2 cellular contexts compared by ENCODE assay signal in the genomic region with DNA sequence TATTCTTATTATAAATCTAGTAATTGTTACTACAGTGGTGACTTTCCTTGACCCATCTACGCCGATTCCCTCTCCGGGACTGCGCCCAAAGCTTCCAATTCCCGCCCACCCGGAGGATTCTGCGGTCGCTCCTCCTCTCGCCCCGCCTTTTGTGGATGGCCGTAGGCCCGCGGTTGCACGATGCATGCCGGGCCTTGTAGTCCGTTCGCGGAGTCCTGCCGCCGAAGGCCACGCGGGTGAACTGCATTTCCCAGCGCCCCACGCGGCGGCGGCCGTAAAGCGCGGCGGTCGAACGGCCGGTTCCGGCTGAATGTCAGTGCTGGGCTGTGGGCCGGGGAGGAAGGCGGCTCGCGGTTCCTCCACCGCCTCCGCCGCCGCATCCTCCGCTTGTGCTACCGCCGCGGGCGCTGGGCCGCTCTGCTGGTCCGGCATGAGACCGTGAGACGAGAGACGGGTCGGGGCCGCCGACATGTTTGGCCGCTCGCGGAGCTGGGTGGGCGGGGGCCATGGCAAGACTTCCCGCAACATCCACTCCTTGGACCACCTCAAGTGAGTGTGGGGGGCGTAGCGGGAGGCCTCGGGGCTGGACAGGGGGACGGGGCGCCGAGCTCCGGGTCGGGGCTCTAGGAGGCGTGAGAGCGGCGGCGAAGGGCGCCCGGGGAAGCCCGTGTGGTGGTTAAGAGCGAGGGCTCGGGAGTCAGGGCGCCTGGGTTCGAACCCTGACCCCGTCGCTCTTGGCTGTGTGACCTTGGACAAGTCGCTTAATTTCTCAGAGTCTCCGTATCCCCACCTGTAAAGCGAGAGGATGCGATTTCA.
TF ChIP-seq lines count a peak whose summit lies in the region.

A gene with protein sequence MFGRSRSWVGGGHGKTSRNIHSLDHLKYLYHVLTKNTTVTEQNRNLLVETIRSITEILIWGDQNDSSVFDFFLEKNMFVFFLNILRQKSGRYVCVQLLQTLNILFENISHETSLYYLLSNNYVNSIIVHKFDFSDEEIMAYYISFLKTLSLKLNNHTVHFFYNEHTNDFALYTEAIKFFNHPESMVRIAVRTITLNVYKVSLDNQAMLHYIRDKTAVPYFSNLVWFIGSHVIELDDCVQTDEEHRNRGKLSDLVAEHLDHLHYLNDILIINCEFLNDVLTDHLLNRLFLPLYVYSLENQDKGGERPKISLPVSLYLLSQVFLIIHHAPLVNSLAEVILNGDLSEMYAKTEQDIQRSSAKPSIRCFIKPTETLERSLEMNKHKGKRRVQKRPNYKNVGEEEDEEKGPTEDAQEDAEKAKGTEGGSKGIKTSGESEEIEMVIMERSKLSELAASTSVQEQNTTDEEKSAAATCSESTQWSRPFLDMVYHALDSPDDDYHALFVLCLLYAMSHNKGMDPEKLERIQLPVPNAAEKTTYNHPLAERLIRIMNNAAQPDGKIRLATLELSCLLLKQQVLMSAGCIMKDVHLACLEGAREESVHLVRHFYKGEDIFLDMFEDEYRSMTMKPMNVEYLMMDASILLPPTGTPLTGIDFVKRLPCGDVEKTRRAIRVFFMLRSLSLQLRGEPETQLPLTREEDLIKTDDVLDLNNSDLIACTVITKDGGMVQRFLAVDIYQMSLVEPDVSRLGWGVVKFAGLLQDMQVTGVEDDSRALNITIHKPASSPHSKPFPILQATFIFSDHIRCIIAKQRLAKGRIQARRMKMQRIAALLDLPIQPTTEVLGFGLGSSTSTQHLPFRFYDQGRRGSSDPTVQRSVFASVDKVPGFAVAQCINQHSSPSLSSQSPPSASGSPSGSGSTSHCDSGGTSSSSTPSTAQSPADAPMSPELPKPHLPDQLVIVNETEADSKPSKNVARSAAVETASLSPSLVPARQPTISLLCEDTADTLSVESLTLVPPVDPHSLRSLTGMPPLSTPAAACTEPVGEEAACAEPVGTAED (plus strand): TSS at position 316 of the 816 bp plus-strand sequence. CDS start 154 bp downstream, at position 470.

TF ChIP-seq in HCT116, 20 proteins besides CTCF, POLR2A, EP300 and RAD21 (continued from another document):
- TF ChIP-seq REST (IDR thresholded peaks at IDR 0.05; ENCODE audit: low read depth): no peak
- TF ChIP-seq ELF1 (IDR thresholded peaks at IDR 0.05; ENCODE audit: borderline replicate concordance, low read depth): no peak; the same call in 1 of the 2 replicates
- TF ChIP-seq EGR1 (IDR thresholded peaks at IDR 0.05; ENCODE audit: low read depth): peak; percentile 69
- TF ChIP-seq CBX3 (IDR thresholded peaks at IDR 0.05; ENCODE audit: low read depth): peak; percentile 88; the same call in 1 of the 2 replicates
- no peak for TF ChIP-seq EZH2 (IDR thresholded peaks at IDR 0.05)
- peak; percentile 72 for TF ChIP-seq ZBTB33 (IDR thresholded peaks at IDR 0.05; ENCODE audit: extremely low read depth, insufficient replicate concordance, low read length)
- TF ChIP-seq EZH2phosphoT487 (IDR thresholded peaks at IDR 0.05; ENCODE audit: borderline replicate concordance): no peak
- no peak for TF ChIP-seq JUND (IDR thresholded peaks at IDR 0.05)
- no peak for TF ChIP-seq FOSL1 (IDR thresholded peaks at IDR 0.05; ENCODE audit: low read depth)
- no peak for TF ChIP-seq ATF3 (IDR thresholded peaks at IDR 0.05)
- TF ChIP-seq SRF (IDR thresholded peaks at IDR 0.05; ENCODE audit: low read depth): peak; percentile 84
- TF ChIP-seq TCF7L2 (IDR thresholded peaks at IDR 0.05; ENCODE audit: borderline replicate concordance, extremely low read depth, insufficient read depth, insufficient read length): no peak
- TF ChIP-seq SP1 (IDR thresholded peaks at IDR 0.05; ENCODE audit: low read depth): peak; percentile 89
- peak; percentile 33; the same call in 1 of the 2 replicates for TF ChIP-seq ZFX (IDR thresholded peaks at IDR 0.05)
- peak; percentile 85 for TF ChIP-seq YY1 (IDR thresholded peaks at IDR 0.05; ENCODE audit: extremely low read depth, insufficient replicate concordance, low read depth, low read length)
- peak; percentile 95 for TF ChIP-seq SIN3A (IDR thresholded peaks at IDR 0.05; ENCODE audit: low read depth)
- no peak for TF ChIP-seq ZNF274 (IDR thresholded peaks at IDR 0.05; ENCODE audit: low read depth, low read length)
- TF ChIP-seq, protein P1, sequence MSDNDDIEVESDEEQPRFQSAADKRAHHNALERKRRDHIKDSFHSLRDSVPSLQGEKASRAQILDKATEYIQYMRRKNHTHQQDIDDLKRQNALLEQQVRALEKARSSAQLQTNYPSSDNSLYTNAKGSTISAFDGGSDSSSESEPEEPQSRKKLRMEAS (IDR thresholded peaks at IDR 0.05): peak; percentile 76
- TF ChIP-seq POLR2AphosphoS5 (IDR thresholded peaks at IDR 0.05; ENCODE audit: low read depth, low read length): peak; percentile 70

TF ChIP-seq in neural cell, 6 proteins besides CTCF, POLR2A, EP300 and RAD21 (continued from another document):
- TF ChIP-seq REST (IDR thresholded peaks at IDR 0.05; ENCODE audit: borderline replicate concordance) (peak; percentile 47), SMC3 (conservative IDR thresholded peaks at IDR 0.05; ENCODE audit: poor library complexity) (peak; percentile 27), EZH2 (IDR thresholded peaks at IDR 0.05; ENCODE audit: borderline replicate concordance, insufficient read depth, low read length, poor library complexity, severe bottlenecking) (no peak)
TF ChIP-seq in neural cell: peak in this region for 5.
